In the genomic region with DNA sequence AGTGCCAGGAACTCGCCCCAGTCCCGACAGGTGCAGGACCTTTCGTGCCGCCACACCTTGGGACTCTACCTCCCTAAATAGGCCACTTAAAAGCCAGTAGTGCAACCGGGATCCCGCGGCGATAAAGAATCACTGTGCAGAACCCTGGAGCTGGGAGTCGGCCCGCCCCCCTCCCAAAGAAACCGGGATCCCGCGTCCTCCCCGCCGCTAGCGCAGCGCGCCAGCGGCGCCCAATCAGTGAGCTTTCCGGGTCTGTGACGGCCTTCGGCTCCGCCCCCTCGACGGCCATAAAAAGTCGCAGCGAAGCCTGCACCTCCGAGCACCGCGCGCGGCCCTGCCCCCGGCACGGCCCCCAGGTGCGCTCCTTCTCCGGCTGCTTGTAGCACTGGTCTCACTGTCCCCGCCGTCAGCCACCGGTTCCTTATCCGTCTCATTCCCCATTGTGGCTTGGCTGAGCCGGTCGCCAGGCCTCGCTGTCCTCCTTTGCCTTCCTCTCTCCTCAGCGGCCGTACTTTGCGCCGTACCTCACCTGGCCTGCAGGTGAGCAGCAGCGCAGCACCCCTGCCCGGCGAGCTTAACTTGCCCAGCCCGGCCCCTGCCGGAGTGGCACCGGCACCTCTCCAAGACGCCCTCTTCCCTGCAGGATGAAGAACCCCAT, we compare ENCODE assay signal across 9 cellular contexts. TPM values are rescaled to one million over a fixed set of nuclear protein-coding genes. Genes with fewer than 3 reads are reported as not detected.
DNase-seq lines count a peak whose midpoint lies in the region; ATAC-seq, FAIRE-seq and TF ChIP-seq lines count a peak whose summit lies in the region.
"Had no signal": no experiment of that assay in that cellular context is flagged by ENCODE, and none has a peak within 500 bp of the region (broad histone marks: within the 10 kb centered on the region; RNA-seq: fewer than 3 reads in every experiment).

LRAT (plus strand) TSS at position 318 of the 658 bp plus-strand sequence; CDS start at position 645, 327 bp downstream.

- no peaks in the 10 kb centered on the region for H3K79me2 ChIP-seq in HepG2 (ENCODE audit: insufficient read depth, low read length)

- no peak for TF ChIP-seq POLR2A in HepG2 (IDR thresholded peaks at IDR 0.05; ENCODE audit: insufficient read depth in 1 of 2, low read depth in 2 of 2, low read length in 2 of 2)

- intact Hi-C loops in HepG2 (cut with micrococcal nuclease; ENCODE audit: unreplicated experiment): no loop called here
- intact Hi-C loops in activated naive CD4-positive, alpha-beta T cell treated with anti-CD3 and anti-CD28 coated beads for 36 hours (cut with micrococcal nuclease): loop anchor here (2.0 to 10.0 kb wide), 2 partner anchors 193 to 249 kb away; partner anchors contain the start of genes DCHS2 and PLRG1

- H3K9me3 ChIP-seq in liver (ENCODE audit: control insufficient read depth in 4 of 4, low read length in 3 of 4): no peaks in the 10 kb centered on the region
- H3K9me3 ChIP-seq in HepG2 (ENCODE audit: low read length): no peaks in the 10 kb centered on the region

- no peak within 1 kb of the TSS for H2AFZ ChIP-seq in HepG2 (ENCODE audit: low read length)

- in situ Hi-C loops in HepG2 (cut with HindIII; ENCODE audit: extremely low pct_ligation_motif_present, low pct_unique_long_range_greater_than_20kb): no loop called here

- no peak for FAIRE-seq in HepG2 (lab: Jason Lieb, UNC)
- FAIRE-seq: G401.6 had no signal

- WGBS in liver: 4% methylated on average over 55 of the region's 55 CpGs
- 79% methylated on average over 43 of the region's 55 CpGs for WGBS in HepG2 (ENCODE audit: low lambda C conversion rate)

- H3K9me3 Mint-ChIP-seq in activated naive CD4-positive, alpha-beta T cell treated with anti-CD3 and anti-CD28 coated beads for 36 hours: no peaks in the 10 kb centered on the region
- H3K9me3 Mint-ChIP-seq in glutamatergic neuron (ENCODE audit: unreplicated experiment): peaks cover 2% of the 10 kb centered on the region
- no peaks in the 10 kb centered on the region for H3K9me3 Mint-ChIP-seq in osteocyte (ENCODE audit: unreplicated experiment)

- TF ChIP-seq EP300 in HepG2 (IDR thresholded peaks at IDR 0.05; ENCODE audit: low read depth in 2 of 2, low read length in 2 of 2) (no peak), HepG2 (CRISPR knock-in tag; IDR thresholded peaks at IDR 0.05; ENCODE audit: borderline replicate concordance) (no peak)

- peaks cover 0 to 12% (median 0%) of the 10 kb centered on the region in 4 donors for H3K27me3 ChIP-seq in liver (ENCODE audit: control insufficient read depth in 4 of 4, insufficient read depth in 4 of 4, low read length in 3 of 4)
- H3K27me3 ChIP-seq in HepG2 (ENCODE audit: control insufficient read depth in 1 of 2, insufficient read depth in 2 of 2, low read length in 2 of 2): peaks cover 3 to 12% of the 10 kb centered on the region in 2 experiments; a peak in 3 of 5 replicates

- H3K27ac Mint-ChIP-seq in activated naive CD4-positive, alpha-beta T cell treated with anti-CD3 and anti-CD28 coated beads for 36 hours: no peak within 1 kb of the TSS
- H3K27ac Mint-ChIP-seq in glutamatergic neuron (ENCODE audit: unreplicated experiment) (no peak within 1 kb of the TSS), osteocyte (ENCODE audit: unreplicated experiment) (no peak within 1 kb of the TSS)

- H3K4me3 Mint-ChIP-seq in activated naive CD4-positive, alpha-beta T cell treated with anti-CD3 and anti-CD28 coated beads for 36 hours: peak within 1 kb of the TSS; percentile 73
- H3K4me3 Mint-ChIP-seq in glutamatergic neuron (ENCODE audit: unreplicated experiment) (peak within 1 kb of the TSS; percentile 93), osteocyte (ENCODE audit: unreplicated experiment) (peak within 1 kb of the TSS; percentile 69)

- TF ChIP-seq CTCF in liver (IDR thresholded peaks at IDR 0.05; ENCODE audit: low read depth, low read length, missing input control): peak; percentile 3
- no peak for TF ChIP-seq CTCF in HepG2 (CRISPR knock-in tag; IDR thresholded peaks at IDR 0.05)
- TF ChIP-seq CTCF in glutamatergic neuron (IDR thresholded peaks at IDR 0.05; ENCODE audit: partially characterized antibody, unreplicated experiment): no peak
- no peak for TF ChIP-seq CTCF in osteocyte (IDR thresholded peaks at IDR 0.05)

- H3K4me2 ChIP-seq in HepG2 (ENCODE audit: low read depth, low read length): no peak within 1 kb of the TSS

- no peaks in the 10 kb centered on the region for H4K20me1 ChIP-seq in HepG2 (ENCODE audit: insufficient read depth, low read length)

- peaks cover 11 to 26% (median 22%) of the 10 kb centered on the region in 4 donors for H3K4me1 ChIP-seq in liver (ENCODE audit: control insufficient read depth in 4 of 4, insufficient read depth in 4 of 4, low read length in 3 of 4)
- H3K4me1 ChIP-seq in HepG2 (ENCODE audit: insufficient read depth, low read length): no peaks in the 10 kb centered on the region

- CTCF ChIA-PET in HepG2 (lab: Yijun Ruan, JAX; ENCODE audit: low intra/inter-chr PET ratio, low total read pairs): no interaction called here
- CTCF ChIA-PET in activated naive CD4-positive, alpha-beta T cell treated with anti-CD3 and anti-CD28 coated beads for 36 hours (lab: Charles Lee): interaction anchor here (0.6 to 0.7 kb wide), 2 partner anchors 76 to 105 kb away, joined by 3 to 4 read pairs; no protein-coding TSS in a partner anchor

- ATAC-seq in HepG2: no peak
- no peak for ATAC-seq in GM18520 (IDR thresholded peaks at IDR 0.05; ENCODE audit: unreplicated experiment)

- peaks cover 67% of the 10 kb centered on the region for H3K27me3 Mint-ChIP-seq in activated naive CD4-positive, alpha-beta T cell treated with anti-CD3 and anti-CD28 coated beads for 36 hours (ENCODE audit: low read depth)
- peaks cover 18% of the 10 kb centered on the region for H3K27me3 Mint-ChIP-seq in glutamatergic neuron (ENCODE audit: unreplicated experiment)
- H3K27me3 Mint-ChIP-seq in osteocyte (ENCODE audit: unreplicated experiment): peaks cover 90% of the 10 kb centered on the region

- no TSS peak for BruUV-seq in HepG2 (replicated peaks; lab: Mats Ljungman, UMichigan)

- POLR2A ChIA-PET in HepG2 (lab: Yijun Ruan, JAX): no interaction called here

- H3K36me3 Mint-ChIP-seq in activated naive CD4-positive, alpha-beta T cell treated with anti-CD3 and anti-CD28 coated beads for 36 hours (ENCODE audit: low read depth): no peaks in the 10 kb centered on the region
- H3K36me3 Mint-ChIP-seq in glutamatergic neuron (ENCODE audit: unreplicated experiment): no peaks in the 10 kb centered on the region
- no peaks in the 10 kb centered on the region for H3K36me3 Mint-ChIP-seq in osteocyte (ENCODE audit: unreplicated experiment)

- H3K4me1 Mint-ChIP-seq in activated naive CD4-positive, alpha-beta T cell treated with anti-CD3 and anti-CD28 coated beads for 36 hours (ENCODE audit: low read depth): peaks cover 20% of the 10 kb centered on the region
- H3K4me1 Mint-ChIP-seq in glutamatergic neuron (ENCODE audit: low read depth, unreplicated experiment): peaks cover 1% of the 10 kb centered on the region
- H3K4me1 Mint-ChIP-seq in osteocyte (ENCODE audit: unreplicated experiment): peaks cover 28% of the 10 kb centered on the region

- no peaks in the 10 kb centered on the region for H3K36me3 ChIP-seq in liver (ENCODE audit: control insufficient read depth in 4 of 4, insufficient read depth in 3 of 4, low read depth in 1 of 4, low read length in 3 of 4)
- H3K36me3 ChIP-seq in HepG2 (replicated peaks in 1 of 2; ENCODE audit: control insufficient read depth in 1 of 2, insufficient read depth in 2 of 2, low read length in 2 of 2): no peaks in the 10 kb centered on the region

- H3K4me3 ChIP-seq in liver (ENCODE audit: low read depth in 1 of 3, low read length in 3 of 3) (peak within 1 kb of the TSS; percentile 51 to 66 (median 53)), HepG2 (replicated peaks in 1 of 3; ENCODE audit: insufficient read depth in 1 of 3, low read depth in 2 of 3, low read length in 3 of 3) (no peak within 1 kb of the TSS)

- no peak for DNase-seq in HepG2 (ENCODE audit: low spot score)
- peak; percentile 1 for DNase-seq in NCI-H2107 (lab: John Stamatoyannopoulos, UW)
- DNase-seq in activated naive CD4-positive, alpha-beta T cell treated with anti-CD3 and anti-CD28 coated beads for 36 hours: peak; percentile 49
- peak; percentile 77 for DNase-seq in glutamatergic neuron
- DNase-seq in osteocyte (ENCODE audit: extremely low spot score, unreplicated experiment): no peak
- DNase-seq in NCI-H446 treated with DMSO at 0.1 percent for 48 hours (lab: John Stamatoyannopoulos, UW): no peak

- TF ChIP-seq RAD21 in liver (IDR thresholded peaks at IDR 0.05) (no peak), HepG2 (CRISPR knock-in tag; IDR thresholded peaks at IDR 0.05) (no peak)

- H3K9ac ChIP-seq in liver (ENCODE audit: low read depth in 1 of 2, low read length in 2 of 2) (no peak within 1 kb of the TSS), HepG2 (ENCODE audit: insufficient read depth, low read depth, low read length) (no peak within 1 kb of the TSS)

- no peak within 1 kb of the TSS for H3K27ac ChIP-seq in liver (ENCODE audit: low read depth in 1 of 2, low read length in 2 of 2)
- no peak within 1 kb of the TSS for H3K27ac ChIP-seq in HepG2 (ENCODE audit: extremely low read length, insufficient read depth, low read length)

RNA-seq across cellular contexts. Expression of gene LRAT, which starts in this region (rescaled TPM):
- 1 to 10 TPM; 2.6 to 4.4 TPM for total RNA-seq in liver
- 1 to 10 TPM; 1.0 to 6.3 TPM for polyA plus RNA-seq in liver
- total RNA-seq in HepG2 (2016; rRNA removed; fragmentation: Illumina TruSeq; extraction: Trizol): not detected in 2 replicates
- total RNA-seq in HepG2 (2016; cell fraction: cytosol; rRNA removed; fragmentation: Illumina TruSeq; extraction: Trizol; ENCODE audit: low read depth): not detected in 2 replicates
- total RNA-seq in HepG2 (2016; cell fraction: insoluble cytoplasmic fraction; rRNA removed; fragmentation: Illumina TruSeq; extraction: Trizol): not detected in 2 replicates
- not detected in 2 replicates for total RNA-seq in HepG2 (2016; cell fraction: membrane; rRNA removed; fragmentation: Illumina TruSeq; extraction: Trizol)
- total RNA-seq in HepG2 (2016; cell fraction: nucleus; rRNA removed; fragmentation: Illumina TruSeq; extraction: Trizol): not detected in 2 replicates
- 0.11 TPM in 1 of 2 replicates, not detected in the other for polyA plus RNA-seq in HepG2 (2011; rRNA removed)
- polyA plus RNA-seq in HepG2 (2011; cell fraction: cytosol; rRNA removed): not detected in 2 replicates
- polyA plus RNA-seq in HepG2 (2011; cell fraction: nucleus; rRNA removed): 0.42 and 0.52 TPM in 2 replicates
- 0.11 TPM in 1 of 2 replicates, not detected in the other for polyA plus RNA-seq in HepG2 (2012)
- polyA plus RNA-seq in HepG2 (2016; cell fraction: cytosol; fragmentation: Illumina TruSeq; extraction: Trizol; ENCODE audit: low read depth): not detected in 2 replicates
- not detected in 2 replicates for polyA plus RNA-seq in HepG2 (2016; cell fraction: insoluble cytoplasmic fraction; fragmentation: Illumina TruSeq; extraction: Trizol; ENCODE audit: low read depth)
- not detected in 2 replicates for polyA plus RNA-seq in HepG2 (2016; cell fraction: membrane; fragmentation: Illumina TruSeq; extraction: Trizol; ENCODE audit: low read depth)
- not detected in 2 replicates for polyA plus RNA-seq in HepG2 (2016; cell fraction: nucleus; fragmentation: Illumina TruSeq; extraction: Trizol; ENCODE audit: insufficient read depth, low read depth)
- polyA minus RNA-seq in HepG2 (2011; rRNA and poly(A)+ RNA removed; ENCODE audit: low replicate concordance): not detected in 2 replicates
- polyA minus RNA-seq in HepG2 (2011; cell fraction: cytosol; rRNA and poly(A)+ RNA removed): not detected in 2 replicates
- polyA minus RNA-seq in HepG2 (2011; cell fraction: nucleus; rRNA and poly(A)+ RNA removed): not detected in 2 replicates
- not detected for total RNA-seq in activated naive CD4-positive, alpha-beta T cell treated with anti-CD3 and anti-CD28 coated beads for 36 hours
- total RNA-seq in glutamatergic neuron (ENCODE audit: unreplicated experiment): 0.20 TPM
- total RNA-seq in osteocyte: not detected in 2 replicates

Comparison
In these comparisons a context has a peak if more than half of its experiments do, and no peak if none do; other contexts are left out.
1. H3K4me3 ChIP-seq: peak in liver (3 of 3); none in HepG2 (0 of 3).
2. Peak in DNase-seq in activated naive CD4-positive, alpha-beta T cell treated with anti-CD3 and anti-CD28 coated beads for 36 hours; RNA of the gene not detected or under 1 TPM.
3. Peak in DNase-seq in glutamatergic neuron; RNA of the gene not detected or under 1 TPM.
4. Peak in every context shown above with its lines, with median percentiles within 50 percentile points of each other: H3K4me3 Mint-ChIP-seq.